In genomic region chr12:24764712-24765111, GRCh38 we compare ENCODE assay signal across 16 cellular contexts.
DNase-seq lines count a peak whose midpoint lies in the region; ATAC-seq lines count a peak whose summit lies in the region.
"Had no signal": no experiment of that assay in that cellular context is flagged by ENCODE, and none has a peak within 500 bp of the region (broad histone marks: within the 10 kb centered on the region; RNA-seq: fewer than 3 reads in every experiment).

No MANE protein-coding gene starts in this region.

- peaks cover 13% of the 10 kb centered on the region for H3K4me1 Mint-ChIP-seq in activated CD4-positive, alpha-beta memory T cell treated with anti-CD3 and anti-CD28 coated beads for 36 hours (ENCODE audit: low read depth)
- H3K4me1 Mint-ChIP-seq in activated CD4-positive, alpha-beta memory T cell treated with anti-CD3 and anti-CD28 coated beads, Interleukin-2, amount 10 ng/mL, durations not matched to agents 7 days and 5 days: no peaks in the 10 kb centered on the region
- no peaks in the 10 kb centered on the region for H3K4me1 Mint-ChIP-seq in activated naive CD4-positive, alpha-beta T cell treated with anti-CD3 and anti-CD28 coated beads for 36 hours (ENCODE audit: low read depth)
- peaks cover 9% of the 10 kb centered on the region for H3K4me1 Mint-ChIP-seq in activated T-helper 17 cell treated with anti-CD3 and anti-CD28 coated beads, Interleukin-2, amount 50 U/mL, for 72 hours
- H3K4me1 Mint-ChIP-seq in stimulated activated effector memory CD8-positive, alpha-beta T cell treated with anti-CD3 and anti-CD28 coated beads, Interleukin-12 subunit alpha, Interleukin-12 subunit beta, amount 100 ng/mL, for 72 hours: peaks cover 6% of the 10 kb centered on the region
- H3K4me1 Mint-ChIP-seq: B cell; CD4-positive, CD25-positive, alpha-beta regulatory T cell had no signal

- peak; percentile 73 for ATAC-seq in activated T-helper 17 cell treated with anti-CD3 and anti-CD28 coated beads, Interleukin-2, amount 50 U/mL, for 72 hours (replicated peaks)
- peak; percentile 68 for ATAC-seq in stimulated activated effector memory CD8-positive, alpha-beta T cell treated with anti-CD3 and anti-CD28 coated beads, Interleukin-12 subunit alpha, Interleukin-12 subunit beta, amount 100 ng/mL, for 72 hours
- no peak for ATAC-seq in stimulated activated naive CD8-positive, alpha-beta T cell treated with anti-CD3 and anti-CD28 coated beads, Interleukin-15, Interleukin-2, amounts not matched to agents 100 U/mL and 50 U/mL, for 24 hours
- ATAC-seq: CD8-positive, alpha-beta T cell had no signal

- H3K27ac Mint-ChIP-seq in activated CD4-positive, alpha-beta memory T cell treated with anti-CD3 and anti-CD28 coated beads for 36 hours: peak overlapping the region; percentile 61
- no peak overlapping the region for H3K27ac Mint-ChIP-seq in activated CD4-positive, alpha-beta memory T cell treated with anti-CD3 and anti-CD28 coated beads, Interleukin-2, amount 10 ng/mL, durations not matched to agents 7 days and 5 days
- peak overlapping the region; percentile 42 for H3K27ac Mint-ChIP-seq in activated naive CD4-positive, alpha-beta T cell treated with anti-CD3 and anti-CD28 coated beads for 36 hours
- peak overlapping the region; percentile 29 for H3K27ac Mint-ChIP-seq in activated T-helper 17 cell treated with anti-CD3 and anti-CD28 coated beads, Interleukin-2, amount 50 U/mL, for 72 hours
- H3K27ac Mint-ChIP-seq in stimulated activated effector memory CD8-positive, alpha-beta T cell treated with anti-CD3 and anti-CD28 coated beads, Interleukin-12 subunit alpha, Interleukin-12 subunit beta, amount 100 ng/mL, for 72 hours: no peak overlapping the region
- H3K27ac Mint-ChIP-seq: B cell; CD4-positive, CD25-positive, alpha-beta regulatory T cell; CD8-positive, alpha-beta T cell; HFFc6 had no signal

- POLR2A ChIA-PET in activated CD4-positive, alpha-beta memory T cell treated with anti-CD3 and anti-CD28 coated beads for 36 hours (lab: Charles Lee): interaction anchor here (0.6 to 0.9 kb wide), 2 partner anchors 9 to 15 kb away, joined by 3 to 7 read pairs; no protein-coding TSS in a partner anchor
- POLR2A ChIA-PET in activated CD4-positive, alpha-beta memory T cell treated with anti-CD3 and anti-CD28 coated beads, Interleukin-2, amount 10 ng/mL, durations not matched to agents 7 days and 5 days (lab: Charles Lee): no interaction called here

- H3K27me3 Mint-ChIP-seq in activated CD4-positive, alpha-beta memory T cell treated with anti-CD3 and anti-CD28 coated beads for 36 hours: peaks cover 4% of the 10 kb centered on the region
- H3K27me3 Mint-ChIP-seq in activated CD4-positive, alpha-beta memory T cell treated with anti-CD3 and anti-CD28 coated beads, Interleukin-2, amount 10 ng/mL, durations not matched to agents 7 days and 5 days: no peaks in the 10 kb centered on the region
- H3K27me3 Mint-ChIP-seq in activated naive CD4-positive, alpha-beta T cell treated with anti-CD3 and anti-CD28 coated beads for 36 hours (ENCODE audit: low read depth): peaks cover 2% of the 10 kb centered on the region
- no peaks in the 10 kb centered on the region for H3K27me3 Mint-ChIP-seq in activated T-helper 17 cell treated with anti-CD3 and anti-CD28 coated beads, Interleukin-2, amount 50 U/mL, for 72 hours
- H3K27me3 Mint-ChIP-seq: B cell had no signal

- no peaks in the 10 kb centered on the region for H3K36me3 Mint-ChIP-seq in activated CD4-positive, alpha-beta memory T cell treated with anti-CD3 and anti-CD28 coated beads for 36 hours
- no peaks in the 10 kb centered on the region for H3K36me3 Mint-ChIP-seq in activated CD4-positive, alpha-beta memory T cell treated with anti-CD3 and anti-CD28 coated beads, Interleukin-2, amount 10 ng/mL, durations not matched to agents 7 days and 5 days (ENCODE audit: low read depth)
- H3K36me3 Mint-ChIP-seq in activated naive CD4-positive, alpha-beta T cell treated with anti-CD3 and anti-CD28 coated beads for 36 hours (ENCODE audit: low read depth): no peaks in the 10 kb centered on the region
- no peaks in the 10 kb centered on the region for H3K36me3 Mint-ChIP-seq in activated T-helper 17 cell treated with anti-CD3 and anti-CD28 coated beads, Interleukin-2, amount 50 U/mL, for 72 hours (ENCODE audit: low read depth)
- no peaks in the 10 kb centered on the region for H3K36me3 Mint-ChIP-seq in stimulated activated effector memory CD8-positive, alpha-beta T cell treated with anti-CD3 and anti-CD28 coated beads, Interleukin-12 subunit alpha, Interleukin-12 subunit beta, amount 100 ng/mL, for 72 hours
- H3K36me3 Mint-ChIP-seq: CD4-positive, CD25-positive, alpha-beta regulatory T cell; CD8-positive, alpha-beta T cell had no signal

- H3K9me3 Mint-ChIP-seq in activated CD4-positive, alpha-beta memory T cell treated with anti-CD3 and anti-CD28 coated beads for 36 hours: peaks cover 7% of the 10 kb centered on the region
- no peaks in the 10 kb centered on the region for H3K9me3 Mint-ChIP-seq in activated CD4-positive, alpha-beta memory T cell treated with anti-CD3 and anti-CD28 coated beads, Interleukin-2, amount 10 ng/mL, durations not matched to agents 7 days and 5 days
- H3K9me3 Mint-ChIP-seq in activated naive CD4-positive, alpha-beta T cell treated with anti-CD3 and anti-CD28 coated beads for 36 hours: no peaks in the 10 kb centered on the region
- no peaks in the 10 kb centered on the region for H3K9me3 Mint-ChIP-seq in activated T-helper 17 cell treated with anti-CD3 and anti-CD28 coated beads, Interleukin-2, amount 50 U/mL, for 72 hours
- no peaks in the 10 kb centered on the region for H3K9me3 Mint-ChIP-seq in stimulated activated effector memory CD8-positive, alpha-beta T cell treated with anti-CD3 and anti-CD28 coated beads, Interleukin-12 subunit alpha, Interleukin-12 subunit beta, amount 100 ng/mL, for 72 hours
- H3K9me3 Mint-ChIP-seq: CD4-positive, CD25-positive, alpha-beta regulatory T cell; HFFc6 had no signal

- no peak for DNase-seq in activated CD4-positive, alpha-beta memory T cell treated with anti-CD3 and anti-CD28 coated beads for 36 hours
- DNase-seq in activated CD4-positive, alpha-beta memory T cell treated with anti-CD3 and anti-CD28 coated beads, Interleukin-2, amount 10 ng/mL, durations not matched to agents 7 days and 5 days: no peak
- DNase-seq in activated naive CD4-positive, alpha-beta T cell treated with anti-CD3 and anti-CD28 coated beads for 36 hours: no peak
- no peak for DNase-seq in activated naive CD4-positive, alpha-beta T cell treated with Interleukin-2 at 50 U/mL for 16 hours
- DNase-seq in stimulated activated effector memory CD8-positive, alpha-beta T cell treated with anti-CD3 and anti-CD28 coated beads, Interleukin-12 subunit alpha, Interleukin-12 subunit beta, amount 100 ng/mL, for 72 hours (ENCODE audit: low spot score in 2 of 2): no peak
- DNase-seq in stimulated activated CD4-positive, alpha-beta T cell treated with anti-CD3 and anti-CD28 coated beads, Interleukin-1b, Interleukin-23, amount 100 ng/mL, for 48 hours: no peak
- DNase-seq in stimulated activated naive CD8-positive, alpha-beta T cell treated with anti-CD3 and anti-CD28 coated beads, Interleukin-15, Interleukin-2, amounts not matched to agents 100 U/mL and 50 U/mL, for 24 hours: no peak
- DNase-seq: CD4-positive, CD25-positive, alpha-beta regulatory T cell; CD8-positive, alpha-beta T cell; DMS 273 treated with DMSO at 0.1 percent for 48 hours; DMS53; DMS79 treated with DMSO at 0.1 percent for 48 hours; GOT3; HFFc6 had no signal

- intact Hi-C loops in activated CD4-positive, alpha-beta memory T cell treated with anti-CD3 and anti-CD28 coated beads for 36 hours (cut with micrococcal nuclease): loop anchor here (1.0 kb wide), 1 partner anchor 9 kb away; no protein-coding TSS in a partner anchor
- intact Hi-C loops in activated naive CD4-positive, alpha-beta T cell treated with anti-CD3 and anti-CD28 coated beads for 36 hours (cut with micrococcal nuclease): no loop called here

- CTCF ChIA-PET in activated CD4-positive, alpha-beta memory T cell treated with anti-CD3 and anti-CD28 coated beads for 36 hours (lab: Charles Lee): interaction anchor here (1.1 kb wide), 1 partner anchor 70 kb away, joined by 4 read pairs; no protein-coding TSS in a partner anchor
- CTCF ChIA-PET in activated CD4-positive, alpha-beta memory T cell treated with anti-CD3 and anti-CD28 coated beads, Interleukin-2, amount 10 ng/mL, durations not matched to agents 7 days and 5 days (lab: Charles Lee): no interaction called here
- CTCF ChIA-PET in activated naive CD4-positive, alpha-beta T cell treated with anti-CD3 and anti-CD28 coated beads for 36 hours (lab: Charles Lee): interaction anchor here (0.7 kb wide), 1 partner anchor 10 kb away, joined by 3 read pairs; no protein-coding TSS in a partner anchor

- H3K4me3 Mint-ChIP-seq in activated CD4-positive, alpha-beta memory T cell treated with anti-CD3 and anti-CD28 coated beads for 36 hours: no peak overlapping the region
- H3K4me3 Mint-ChIP-seq in activated CD4-positive, alpha-beta memory T cell treated with anti-CD3 and anti-CD28 coated beads, Interleukin-2, amount 10 ng/mL, durations not matched to agents 7 days and 5 days: no peak overlapping the region
- H3K4me3 Mint-ChIP-seq in activated naive CD4-positive, alpha-beta T cell treated with anti-CD3 and anti-CD28 coated beads for 36 hours: no peak overlapping the region
- H3K4me3 Mint-ChIP-seq in activated T-helper 17 cell treated with anti-CD3 and anti-CD28 coated beads, Interleukin-2, amount 50 U/mL, for 72 hours: peak overlapping the region; percentile 16
- no peak overlapping the region for H3K4me3 Mint-ChIP-seq in stimulated activated effector memory CD8-positive, alpha-beta T cell treated with anti-CD3 and anti-CD28 coated beads, Interleukin-12 subunit alpha, Interleukin-12 subunit beta, amount 100 ng/mL, for 72 hours
- H3K4me3 Mint-ChIP-seq: B cell; CD4-positive, CD25-positive, alpha-beta regulatory T cell; CD8-positive, alpha-beta T cell; HFFc6 had no signal

Comparison
In these comparisons a context has a peak if more than half of its experiments do, and no peak if none do; other contexts are left out.
1. H3K27ac Mint-ChIP-seq: peak in activated CD4-positive, alpha-beta memory T cell treated with anti-CD3 and anti-CD28 coated beads for 36 hours (single experiment), activated naive CD4-positive, alpha-beta T cell treated with anti-CD3 and anti-CD28 coated beads for 36 hours (single experiment) and activated T-helper 17 cell treated with anti-CD3 and anti-CD28 coated beads, Interleukin-2, amount 50 U/mL, for 72 hours (single experiment); none in activated CD4-positive, alpha-beta memory T cell treated with anti-CD3 and anti-CD28 coated beads, Interleukin-2, amount 10 ng/mL, durations not matched to agents 7 days and 5 days (single experiment) and stimulated activated effector memory CD8-positive, alpha-beta T cell treated with anti-CD3 and anti-CD28 coated beads, Interleukin-12 subunit alpha, Interleukin-12 subunit beta, amount 100 ng/mL, for 72 hours (single experiment).